9 cellular contexts compared by ENCODE assay signal in genomic region chr2:172431428-172431827, GRCh38. TPM values are rescaled to one million over a fixed set of nuclear protein-coding genes. Genes with fewer than 3 reads are reported as not detected.
DNase-seq lines count a peak whose midpoint lies in the region; ATAC-seq and TF ChIP-seq lines count a peak whose summit lies in the region.
"Had no signal": no experiment of that assay in that cellular context is flagged by ENCODE, and none has a peak within 500 bp of the region (broad histone marks: within the 10 kb centered on the region; RNA-seq: fewer than 3 reads in every experiment).

No MANE protein-coding gene starts in this region.

- no peak for TF ChIP-seq EP300 in upper lobe of left lung (IDR thresholded peaks at IDR 0.05)

- intact Hi-C loops in heart left ventricle (cut with DNase I): loop anchor here in 2 of 10 donors (2.0 kb wide), 1 partner anchor 31 kb away; no protein-coding TSS in a partner anchor
- intact Hi-C loops in cardiac septum (cut with DNase I): loop anchor here (2.0 kb wide), 1 partner anchor 31 kb away; no protein-coding TSS in a partner anchor
- intact Hi-C loops in colonic mucosa (cut with DNase I): no loop called here

- TF ChIP-seq POLR2A in heart left ventricle (IDR thresholded peaks at IDR 0.05) (no peak), upper lobe of left lung (IDR thresholded peaks at IDR 0.05) (no peak)

- peak overlapping the region in 9 of 12 donors; percentile 31 to 95 (median 88) for H3K27ac ChIP-seq in heart left ventricle
- H3K27ac ChIP-seq in colonic mucosa: peak overlapping the region; percentile 9
- H3K27ac ChIP-seq in upper lobe of left lung: peak overlapping the region in 3 of 4 donors; percentile 5 to 87 (median 10)

- H3K36me3 ChIP-seq in heart left ventricle (no peaks in the 10 kb centered on the region), colonic mucosa (no peaks in the 10 kb centered on the region), upper lobe of left lung (no peaks in the 10 kb centered on the region)

- peaks cover 0 to 24% (median 0%) of the 10 kb centered on the region in 9 donors for H3K27me3 ChIP-seq in heart left ventricle
- no peaks in the 10 kb centered on the region for H3K27me3 ChIP-seq in colonic mucosa
- H3K27me3 ChIP-seq in upper lobe of left lung: no peaks in the 10 kb centered on the region

- ATAC-seq in heart left ventricle (peak; percentile 36 to 67 (median 48)), upper lobe of left lung (ENCODE audit: low FRiP score in 2 of 2) (no peak)

- peak overlapping the region in 10 of 12 donors; percentile 0 to 95 (median 87) for H3K4me3 ChIP-seq in heart left ventricle
- no peak overlapping the region for H3K4me3 ChIP-seq in colonic mucosa
- peak overlapping the region in 1 of 4 donors; percentile 4 for H3K4me3 ChIP-seq in upper lobe of left lung

- DNase-seq in heart left ventricle (peak; percentile 58 to 69 (median 60)), cardiac septum (ENCODE audit: low spot score) (no peak), colonic mucosa (peak; percentile 58), midbrain (lab: John Stamatoyannopoulos, UW) (peak; percentile 38), upper lobe of left lung (peak in 1 of 2 donors; percentile 73), T-helper 2 cell (no peak), occipital lobe (lab: John Stamatoyannopoulos, UW) (no peak), hepatic stellate cell (ENCODE audit: low spot score) (no peak)
- DNase-seq: NCI-H1436 treated with DMSO at 0.1 percent for 48 hours had no signal

- H3K9ac ChIP-seq in colonic mucosa (ENCODE audit: low read depth in 2 of 2, low read length in 2 of 2): peak overlapping the region in 1 of 2 donors; percentile 97

- H3K4me1 ChIP-seq in heart left ventricle: peaks cover 0 to 87% (median 41%) of the 10 kb centered on the region in 12 donors
- peaks cover 17% of the 10 kb centered on the region for H3K4me1 ChIP-seq in colonic mucosa
- peaks cover 24 to 60% (median 47%) of the 10 kb centered on the region in 4 donors for H3K4me1 ChIP-seq in upper lobe of left lung

- WGBS in heart left ventricle, 4 donors: 19 to 32% (median 24%) methylated on average over 4 of the region's 4 CpGs
- WGBS in upper lobe of left lung, 2 donors: 14 to 27% methylated on average over 4 of the region's 4 CpGs

- no peak for TF ChIP-seq CTCF in heart left ventricle (IDR thresholded peaks at IDR 0.05)
- no peak for TF ChIP-seq CTCF in colonic mucosa (IDR thresholded peaks at IDR 0.05)
- no peak for TF ChIP-seq CTCF in upper lobe of left lung (IDR thresholded peaks at IDR 0.05)

- H3K9me3 ChIP-seq in heart left ventricle (no peaks in the 10 kb centered on the region), colonic mucosa (no peaks in the 10 kb centered on the region), upper lobe of left lung (no peaks in the 10 kb centered on the region)

RNA-seq across cellular contexts. Expression of gene ITGA6, which starts 4.0 kb away (rescaled TPM):
- total RNA-seq in heart left ventricle (10 to 100 TPM; 40.5 to 84.8 (median 51.2) TPM), cardiac septum (38.9 TPM), colonic mucosa (100 to 1,000 TPM; 174 to 186 TPM), upper lobe of left lung (10 to 100 TPM; 38.1 to 99.7 (median 57.9) TPM), occipital lobe (32.6 TPM)
- polyA plus RNA-seq in heart left ventricle: 10 to 100 TPM; 11.8 to 37.2 TPM

Comparison
In these comparisons a context has a peak if more than half of its experiments do, and no peak if none do; other contexts are left out.
1. DNase-seq: peak in heart left ventricle (5 of 5), colonic mucosa (single experiment) and midbrain (single experiment); none in cardiac septum (single experiment), T-helper 2 cell (0 of 5), occipital lobe (single experiment) and hepatic stellate cell (single experiment).
2. ATAC-seq: peak in heart left ventricle (4 of 4); none in upper lobe of left lung (0 of 2).
3. H3K27ac ChIP-seq: peak in every context shown above with its lines; median percentile 88 in heart left ventricle; 10 in upper lobe of left lung; 9 in colonic mucosa.